Comparison of ENCODE assay signal across 20 cellular contexts in genomic region chr15:48759921-48760320, GRCh38. TPM values are rescaled to one million over a fixed set of nuclear protein-coding genes. Genes with fewer than 3 reads are reported as not detected.
DNase-seq lines count a peak whose midpoint lies in the region; ATAC-seq, FAIRE-seq and TF ChIP-seq lines count a peak whose summit lies in the region.
"Had no signal": no experiment of that assay in that cellular context is flagged by ENCODE, and none has a peak within 500 bp of the region (broad histone marks: within the 10 kb centered on the region; RNA-seq: fewer than 3 reads in every experiment).

No MANE protein-coding gene starts in this region.

- no peak for FAIRE-seq in HepG2 (lab: Jason Lieb, UNC)

- no peak overlapping the region for H2AFZ ChIP-seq in HepG2 (ENCODE audit: low read length)

- TF ChIP-seq CTCF in endodermal cell (conservative IDR thresholded peaks at IDR 0.05) (no peak), lung (IDR thresholded peaks at IDR 0.05; ENCODE audit: control extremely low read depth, extremely low read depth) (no peak), HepG2 (CRISPR knock-in tag; IDR thresholded peaks at IDR 0.05) (no peak)

- WGBS in endodermal cell (ENCODE audit: insufficient coverage in 1 of 2, insufficient read length in 1 of 2), 2 experiments: 82 to 100% methylated on average over 1 of the region's 1 CpG
- 73 to 95% methylated on average over 1 of the region's 1 CpG for WGBS in lung, 2 donors
- WGBS in HepG2 (ENCODE audit: low lambda C conversion rate): 96% methylated on average over 1 of the region's 1 CpG

- TF ChIP-seq EP300 in HepG2 (IDR thresholded peaks at IDR 0.05; ENCODE audit: low read depth in 2 of 2, low read length in 2 of 2): no peak
- no peak for TF ChIP-seq EP300 in HepG2 (CRISPR knock-in tag; IDR thresholded peaks at IDR 0.05; ENCODE audit: borderline replicate concordance)

- no peak for TF ChIP-seq POLR2A in HepG2 (IDR thresholded peaks at IDR 0.05; ENCODE audit: insufficient read depth in 1 of 2, low read depth in 2 of 2, low read length in 2 of 2)

- H3K4me1 Mint-ChIP-seq in endodermal cell: peaks cover 15% of the 10 kb centered on the region
- H3K4me1 Mint-ChIP-seq: activated T-helper 17 cell treated with anti-CD3 and anti-CD28 coated beads, Interleukin-2, amount 50 U/mL, for 72 hours had no signal

- no peaks in the 10 kb centered on the region for H3K9me3 Mint-ChIP-seq in endodermal cell
- H3K9me3 Mint-ChIP-seq: activated T-helper 17 cell treated with anti-CD3 and anti-CD28 coated beads, Interleukin-2, amount 50 U/mL, for 72 hours; effector memory CD8-positive, alpha-beta T cell; IgD-negative memory B cell; memory B cell had no signal

- H3K27ac ChIP-seq in endodermal cell (ENCODE audit: low read depth, low read length): no peak overlapping the region
- H3K27ac ChIP-seq in lung (ENCODE audit: low read depth in 1 of 2, low read length in 1 of 2): no peak overlapping the region
- no peak overlapping the region for H3K27ac ChIP-seq in HepG2 (ENCODE audit: extremely low read length, insufficient read depth, low read length)
- H3K27ac ChIP-seq: heart left ventricle had no signal

- no peak overlapping the region for H3K4me3 ChIP-seq in endodermal cell (ENCODE audit: low read length)
- no peak overlapping the region for H3K4me3 ChIP-seq in lung
- H3K4me3 ChIP-seq in HepG2 (replicated peaks in 1 of 3; ENCODE audit: insufficient read depth in 1 of 3, low read depth in 2 of 3, low read length in 3 of 3): no peak overlapping the region
- H3K4me3 ChIP-seq: heart left ventricle, MG63 had no signal

- peak; percentile 20 for DNase-seq in ELF-1 (ENCODE audit: low read depth, low spot score)
- peak; percentile 6 for DNase-seq in NCI-H187 treated with DMSO at 0.1 percent for 48 hours (lab: John Stamatoyannopoulos, UW)
- peak; percentile 56 for DNase-seq in endodermal cell
- peak; percentile 59 for DNase-seq in lung (ENCODE audit: low spot score)
- DNase-seq in NCI-H446 (lab: John Stamatoyannopoulos, UW): no peak
- no peak for DNase-seq in HepG2 (ENCODE audit: low spot score)
- DNase-seq: activated CD4-positive, alpha-beta T cell treated with anti-CD3 and anti-CD28 coated beads for 48 hours; effector memory CD8-positive, alpha-beta T cell; GDM1; heart left ventricle; kidney; MG63; NCI-H1694 treated with DMSO at 0.1 percent for 48 hours; right cardiac atrium; SHP77 treated with DMSO at 0.1 percent for 48 hours had no signal

- H3K4me3 Mint-ChIP-seq in endodermal cell: no peak overlapping the region
- H3K4me3 Mint-ChIP-seq: activated naive CD8-positive, alpha-beta T cell; activated T-helper 17 cell treated with anti-CD3 and anti-CD28 coated beads, Interleukin-2, amount 50 U/mL, for 72 hours; effector memory CD8-positive, alpha-beta T cell; IgD-negative memory B cell; memory B cell had no signal

- H3K79me2 ChIP-seq in HepG2 (ENCODE audit: insufficient read depth, low read length): no peaks in the 10 kb centered on the region

- H3K36me3 Mint-ChIP-seq in endodermal cell (ENCODE audit: low read depth): peaks cover 12% of the 10 kb centered on the region

- no peaks in the 10 kb centered on the region for H3K27me3 ChIP-seq in endodermal cell (ENCODE audit: control insufficient read depth, insufficient read depth, low read length, poor library complexity, severe bottlenecking)
- H3K27me3 ChIP-seq in lung (ENCODE audit: control insufficient read depth, insufficient read depth): no peaks in the 10 kb centered on the region
- H3K27me3 ChIP-seq in HepG2 (ENCODE audit: control insufficient read depth in 1 of 2, insufficient read depth in 2 of 2, low read length in 2 of 2): no peaks in the 10 kb centered on the region
- H3K27me3 ChIP-seq: heart left ventricle, MG63 had no signal

- no peak overlapping the region for H3K27ac Mint-ChIP-seq in endodermal cell
- H3K27ac Mint-ChIP-seq: activated naive CD8-positive, alpha-beta T cell; activated T-helper 17 cell treated with anti-CD3 and anti-CD28 coated beads, Interleukin-2, amount 50 U/mL, for 72 hours; effector memory CD8-positive, alpha-beta T cell; IgD-negative memory B cell; memory B cell had no signal

- intact Hi-C loops in HepG2 (cut with micrococcal nuclease; ENCODE audit: unreplicated experiment): no loop called here

- H3K9me3 ChIP-seq in endodermal cell (ENCODE audit: control insufficient read depth, low read length) (no peaks in the 10 kb centered on the region), lung (ENCODE audit: control insufficient read depth in 2 of 2, insufficient read depth in 1 of 2, low read length in 1 of 2) (no peaks in the 10 kb centered on the region), HepG2 (ENCODE audit: low read length) (no peaks in the 10 kb centered on the region)
- H3K9me3 ChIP-seq: heart left ventricle, MG63 had no signal

- H3K9ac ChIP-seq in endodermal cell (ENCODE audit: extremely low read depth, low read length, poor library complexity, severe bottlenecking) (no peak overlapping the region), HepG2 (ENCODE audit: insufficient read depth, low read depth, low read length) (no peak overlapping the region)

- CTCF ChIA-PET in HepG2 (lab: Yijun Ruan, JAX; ENCODE audit: low intra/inter-chr PET ratio, low total read pairs): no interaction called here

- peaks cover 27% of the 10 kb centered on the region for H3K36me3 ChIP-seq in endodermal cell (ENCODE audit: control insufficient read depth, insufficient read depth, low read length)
- no peaks in the 10 kb centered on the region for H3K36me3 ChIP-seq in lung (ENCODE audit: control insufficient read depth in 2 of 2, insufficient read depth in 2 of 2, low read length in 2 of 2)
- H3K36me3 ChIP-seq in HepG2 (replicated peaks in 1 of 2; ENCODE audit: control insufficient read depth in 1 of 2, insufficient read depth in 2 of 2, low read length in 2 of 2): peaks cover 5 to 15% of the 10 kb centered on the region in 2 experiments; a peak in 3 of 5 replicates

- POLR2A ChIA-PET in HepG2 (lab: Yijun Ruan, JAX): no interaction called here

- no peaks in the 10 kb centered on the region for H4K20me1 ChIP-seq in HepG2 (ENCODE audit: insufficient read depth, low read length)

- no peaks in the 10 kb centered on the region for H3K27me3 Mint-ChIP-seq in endodermal cell (ENCODE audit: insufficient read depth)
- H3K27me3 Mint-ChIP-seq: activated naive CD8-positive, alpha-beta T cell; activated T-helper 17 cell treated with anti-CD3 and anti-CD28 coated beads, Interleukin-2, amount 50 U/mL, for 72 hours; effector memory CD8-positive, alpha-beta T cell; IgD-negative memory B cell; memory B cell had no signal

- BruUV-seq in HepG2 (replicated peaks; lab: Mats Ljungman, UMichigan): no TSS peak

- ATAC-seq in lung (ENCODE audit: insufficient read depth, low FRiP score) (peak; percentile 79), HG02623 (IDR thresholded peaks at IDR 0.05; ENCODE audit: unreplicated experiment) (no peak), HepG2 (no peak)
- ATAC-seq: activated T-helper 17 cell treated with anti-CD3 and anti-CD28 coated beads, Interleukin-2, amount 50 U/mL, for 72 hours; effector memory CD8-positive, alpha-beta T cell; heart left ventricle; right cardiac atrium had no signal

- peaks cover 15% of the 10 kb centered on the region for H3K4me1 ChIP-seq in endodermal cell (ENCODE audit: control insufficient read depth, insufficient read depth, low read length)
- H3K4me1 ChIP-seq in lung (ENCODE audit: control insufficient read depth in 2 of 2, insufficient read depth in 2 of 2, low read length in 2 of 2): no peaks in the 10 kb centered on the region
- no peaks in the 10 kb centered on the region for H3K4me1 ChIP-seq in HepG2 (ENCODE audit: insufficient read depth, low read length)

- TF ChIP-seq RAD21 in HepG2 (CRISPR knock-in tag; IDR thresholded peaks at IDR 0.05): no peak

- H3K4me2 ChIP-seq in HepG2 (ENCODE audit: low read depth, low read length): no peak overlapping the region

- in situ Hi-C loops in HepG2 (cut with HindIII; ENCODE audit: extremely low pct_ligation_motif_present, low pct_unique_long_range_greater_than_20kb): no loop called here

TF ChIP-seq in HepG2, 621 proteins besides CTCF, POLR2A, EP300 and RAD21 (continues in another document):
- no peak for TF ChIP-seq ZNF776 (CRISPR knock-in tag; IDR thresholded peaks at IDR 0.05)

RNA-seq across cellular contexts. Expression of gene CEP152, which starts 50.9 kb away (rescaled TPM):
- 10 to 100 TPM; 12.3 to 19.1 TPM for total RNA-seq in endodermal cell
- polyA plus RNA-seq in endodermal cell (2013, experiment 1 of 2): 12.5 TPM
- 12.8 TPM for polyA plus RNA-seq in endodermal cell (2013, experiment 2 of 2)
- 10 to 100 TPM in 1 of 2 donors, 1 to 10 TPM in 1; 4.5 to 15.4 TPM for total RNA-seq in lung
- polyA plus RNA-seq in lung: 1 to 10 TPM in 1 of 2 donors, under 1 TPM in 1; 0.86 to 1.4 TPM
- total RNA-seq in HepG2 (2016; rRNA removed; fragmentation: Illumina TruSeq; extraction: Trizol): 14.7 and 20.2 TPM in 2 replicates
- 1.2 and 1.9 TPM in 2 replicates for total RNA-seq in HepG2 (2016; cell fraction: cytosol; rRNA removed; fragmentation: Illumina TruSeq; extraction: Trizol; ENCODE audit: low read depth)
- total RNA-seq in HepG2 (2016; cell fraction: insoluble cytoplasmic fraction; rRNA removed; fragmentation: Illumina TruSeq; extraction: Trizol): 15.0 and 18.5 TPM in 2 replicates
- 2.5 and 2.8 TPM in 2 replicates for total RNA-seq in HepG2 (2016; cell fraction: membrane; rRNA removed; fragmentation: Illumina TruSeq; extraction: Trizol)
- total RNA-seq in HepG2 (2016; cell fraction: nucleus; rRNA removed; fragmentation: Illumina TruSeq; extraction: Trizol): 30.2 and 35.8 TPM in 2 replicates
- polyA plus RNA-seq in HepG2 (2011; rRNA removed): 0.82 and 1.3 TPM in 2 replicates
- 0.62 and 0.77 TPM in 2 replicates for polyA plus RNA-seq in HepG2 (2011; cell fraction: cytosol; rRNA removed)
- 1.4 and 2.1 TPM in 2 replicates for polyA plus RNA-seq in HepG2 (2011; cell fraction: nucleus; rRNA removed)
- 2.4 and 4.1 TPM in 2 replicates for polyA plus RNA-seq in HepG2 (2012)
- polyA plus RNA-seq in HepG2 (2016; cell fraction: cytosol; fragmentation: Illumina TruSeq; extraction: Trizol; ENCODE audit: low read depth): 0.10 and 0.26 TPM in 2 replicates
- polyA plus RNA-seq in HepG2 (2016; cell fraction: insoluble cytoplasmic fraction; fragmentation: Illumina TruSeq; extraction: Trizol; ENCODE audit: low read depth): 7.5 and 7.9 TPM in 2 replicates
- 0.38 and 0.42 TPM in 2 replicates for polyA plus RNA-seq in HepG2 (2016; cell fraction: membrane; fragmentation: Illumina TruSeq; extraction: Trizol; ENCODE audit: low read depth)
- 13.1 and 14.4 TPM in 2 replicates for polyA plus RNA-seq in HepG2 (2016; cell fraction: nucleus; fragmentation: Illumina TruSeq; extraction: Trizol; ENCODE audit: insufficient read depth, low read depth)
- 2.7 and 39.8 TPM in 2 replicates for polyA minus RNA-seq in HepG2 (2011; rRNA and poly(A)+ RNA removed; ENCODE audit: low replicate concordance)
- 1.8 and 2.5 TPM in 2 replicates for polyA minus RNA-seq in HepG2 (2011; cell fraction: cytosol; rRNA and poly(A)+ RNA removed)
- 17.9 and 54.2 TPM in 2 replicates for polyA minus RNA-seq in HepG2 (2011; cell fraction: nucleus; rRNA and poly(A)+ RNA removed)

Comparison
In these comparisons a context has a peak if more than half of its experiments do, and no peak if none do; other contexts are left out.
1. DNase-seq: peak in ELF-1 (single experiment), NCI-H187 treated with DMSO at 0.1 percent for 48 hours (single experiment), endodermal cell (single experiment) and lung (single experiment); none in NCI-H446 (0 of 2) and HepG2 (single experiment).